In the genomic region with DNA sequence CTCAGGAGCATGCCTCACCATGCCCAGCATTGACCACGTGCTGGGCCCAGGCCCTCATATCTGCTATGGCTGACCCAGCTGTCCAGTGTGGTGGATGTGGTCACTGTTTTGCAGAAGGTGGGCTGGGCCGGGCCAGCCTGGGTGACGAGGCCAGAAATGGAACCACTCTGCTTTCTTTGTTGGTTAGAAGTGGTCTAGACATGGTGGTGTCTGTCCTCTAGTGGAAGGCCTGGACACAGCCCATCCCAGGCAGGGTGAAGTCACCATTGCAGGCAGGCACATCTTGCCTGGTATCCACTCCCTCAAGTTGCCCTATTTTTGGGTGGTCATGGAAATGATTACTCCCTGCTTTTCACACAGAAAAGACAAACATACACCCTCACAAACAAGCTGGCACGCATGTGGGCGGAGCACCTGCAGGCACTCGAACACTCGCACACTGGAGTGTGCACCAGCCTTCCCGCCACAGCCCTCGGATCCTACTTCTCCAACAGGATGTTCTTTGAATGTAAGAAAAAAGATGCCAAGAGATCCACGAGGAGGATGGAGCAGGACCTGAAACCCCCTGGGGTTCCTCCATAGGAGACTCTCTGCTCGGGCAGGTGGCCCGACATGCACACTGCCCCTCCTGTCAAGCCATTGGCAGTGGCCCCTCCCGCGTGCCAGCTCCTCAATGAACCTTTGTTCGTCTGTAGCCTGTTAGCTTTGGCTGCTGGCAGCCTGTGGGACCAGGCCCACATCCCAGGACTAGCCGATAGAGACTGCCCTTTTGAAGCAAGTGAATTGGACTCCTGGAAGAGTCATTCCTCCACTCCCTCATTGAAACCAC, we compare ENCODE assay signal across 10 cellular contexts.
DNase-seq lines count a peak whose midpoint lies in the region; ATAC-seq lines count a peak whose summit lies in the region.
"Had no signal": no experiment of that assay in that cellular context is flagged by ENCODE, and none has a peak within 500 bp of the region (broad histone marks: within the 10 kb centered on the region; RNA-seq: fewer than 3 reads in every experiment).

No MANE protein-coding gene starts in this region.

- peaks cover 31 to 56% of the 10 kb centered on the region in 2 donors for H3K4me1 ChIP-seq in mucosa of rectum (ENCODE audit: control insufficient read depth in 2 of 2, insufficient read depth in 2 of 2, low read length in 2 of 2)

- peak overlapping the region in 1 of 2 donors; percentile 57 for H3K9ac ChIP-seq in mucosa of rectum (ENCODE audit: low read depth in 1 of 2, low read length in 2 of 2)

- ATAC-seq in HG03280 (IDR thresholded peaks at IDR 0.05; ENCODE audit: unreplicated experiment) (no peak), HG03095 (IDR thresholded peaks at IDR 0.05; ENCODE audit: unreplicated experiment) (no peak)
- ATAC-seq: HCT116 had no signal

- H3K4me3 ChIP-seq in mucosa of rectum (ENCODE audit: low read length in 2 of 2), result no peak overlapping the region

- no peaks in the 10 kb centered on the region for H3K9me3 ChIP-seq in mucosa of rectum (ENCODE audit: control insufficient read depth in 2 of 2, low read length in 2 of 2)

- DNase-seq in 8988T (peak; percentile 6), NCI-H2196 (lab: John Stamatoyannopoulos, UW; ENCODE audit: unreplicated experiment) (peak; percentile 81), epidermal melanocyte (ENCODE audit: insufficient read length, low spot score) (peak; percentile 55), NK-92 (lab: John Stamatoyannopoulos, UW; ENCODE audit: unreplicated experiment) (no peak), kidney tubule cell (ENCODE audit: low spot score) (no peak)
- DNase-seq: Kasumi-1 had no signal

- H3K36me3 ChIP-seq in mucosa of rectum (ENCODE audit: control insufficient read depth in 2 of 2, insufficient read depth in 2 of 2, low read length in 2 of 2), result peaks cover 0 to 2% of the 10 kb centered on the region in 2 donors

- H3K27me3 ChIP-seq in mucosa of rectum (ENCODE audit: control insufficient read depth in 2 of 2, insufficient read depth in 2 of 2, low read length in 2 of 2), result no peaks in the 10 kb centered on the region

- H3K27ac ChIP-seq in mucosa of rectum (ENCODE audit: low read depth in 2 of 2, low read length in 2 of 2), result peak overlapping the region; percentile 71 to 83

Comparison
In these comparisons a context has a peak if more than half of its experiments do, and no peak if none do; other contexts are left out.
1. DNase-seq: peak in 8988T (single experiment), NCI-H2196 (single experiment) and epidermal melanocyte (single experiment); none in NK-92 (single experiment) and kidney tubule cell (single experiment).